Comparison of ENCODE assay signal across 8 cellular contexts in the genomic region with DNA sequence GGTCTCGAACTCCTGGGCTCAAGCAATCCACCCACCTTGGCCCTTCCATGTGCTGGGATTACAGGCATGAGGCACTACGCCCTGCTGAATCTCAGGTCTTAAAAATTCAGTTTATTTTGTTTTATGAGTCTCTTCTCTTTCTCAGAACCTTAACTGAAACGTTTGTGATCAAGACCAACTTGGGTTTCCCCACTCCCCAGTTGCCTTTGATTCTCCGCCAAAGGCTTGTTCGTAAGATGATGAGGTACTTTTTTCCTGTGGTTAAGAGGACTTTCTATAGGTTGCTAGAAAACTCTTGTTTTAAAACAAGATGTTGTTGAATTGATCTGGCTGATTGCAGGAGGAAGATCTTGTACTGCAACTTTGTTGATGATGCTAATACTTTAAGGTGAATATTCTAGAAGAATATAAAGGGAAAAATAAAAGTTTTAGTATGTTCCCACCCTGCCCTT. TPM values are rescaled to one million over a fixed set of nuclear protein-coding genes. Genes with fewer than 3 reads are reported as not detected.
DNase-seq lines count a peak whose midpoint lies in the region; ATAC-seq and TF ChIP-seq lines count a peak whose summit lies in the region.

No MANE protein-coding gene starts in this region.

- no peak overlapping the region for H3K9ac ChIP-seq in HUES48 (ENCODE audit: low read depth, low read length)

- no peak overlapping the region for H3K4me3 ChIP-seq in HUES48 (ENCODE audit: low read depth, low read length)
- no peak overlapping the region for H3K4me3 ChIP-seq in psoas muscle

- H3K27me3 Mint-ChIP-seq in activated T-cell treated with anti-CD3 and anti-CD28 coated beads, Interleukin-2, amount 50 U/mL, for 72 hours (ENCODE audit: low read depth): no peaks in the 10 kb centered on the region

- peak overlapping the region; percentile 69 to 91 for H3K4me3 Mint-ChIP-seq in activated T-cell treated with anti-CD3 and anti-CD28 coated beads, Interleukin-2, amount 50 U/mL, for 72 hours

- peak; percentile 84 for ATAC-seq in GM19372 (IDR thresholded peaks at IDR 0.05; ENCODE audit: low read depth, unreplicated experiment)
- ATAC-seq in activated T-cell treated with anti-CD3 and anti-CD28 coated beads, Interleukin-2, amount 50 U/mL, for 72 hours (replicated peaks in 1 of 2): peak; percentile 91 to 93
- no peak for ATAC-seq in psoas muscle
- no peak for ATAC-seq in HG03521 (IDR thresholded peaks at IDR 0.05; ENCODE audit: unreplicated experiment)

- no peaks in the 10 kb centered on the region for H3K27me3 ChIP-seq in HUES48 (ENCODE audit: control insufficient read depth, insufficient read depth, low read length)
- H3K27me3 ChIP-seq in psoas muscle (ENCODE audit: insufficient read depth in 3 of 3, low read length in 2 of 3): no peaks in the 10 kb centered on the region

- intact Hi-C loops in psoas muscle (cut with DNase I): no loop called here

- H3K4me1 ChIP-seq in HUES48 (ENCODE audit: control insufficient read depth, insufficient read depth, low read length) (peaks cover 31% of the 10 kb centered on the region), psoas muscle (peaks cover 48% of the 10 kb centered on the region)

- H3K36me3 ChIP-seq in HUES48 (ENCODE audit: control insufficient read depth, insufficient read depth, low read length) (peaks cover 4% of the 10 kb centered on the region; the same call in 1 of the 2 replicates), psoas muscle (ENCODE audit: insufficient read depth in 1 of 2, low read depth in 1 of 2) (no peaks in the 10 kb centered on the region)

- 61 to 64% (median 63%) methylated on average over 5 of the region's 5 CpGs for WGBS in psoas muscle, 3 donors

- H3K4me1 Mint-ChIP-seq in activated T-cell treated with anti-CD3 and anti-CD28 coated beads, Interleukin-2, amount 50 U/mL, for 72 hours (ENCODE audit: low read depth): peaks cover 86% of the 10 kb centered on the region

- H3K27ac ChIP-seq in HUES48 (ENCODE audit: low read depth, low read length): peak overlapping the region; percentile 36
- H3K27ac ChIP-seq in psoas muscle: peak overlapping the region; percentile 5

- no peak for TF ChIP-seq CTCF in psoas muscle (IDR thresholded peaks at IDR 0.05)

- H3K36me3 Mint-ChIP-seq in activated T-cell treated with anti-CD3 and anti-CD28 coated beads, Interleukin-2, amount 50 U/mL, for 72 hours (ENCODE audit: insufficient read depth in 2 of 2): peaks cover 18 to 40% of the 10 kb centered on the region in 2 donors

- peaks cover 3 to 13% of the 10 kb centered on the region in 2 donors for H3K9me3 Mint-ChIP-seq in activated T-cell treated with anti-CD3 and anti-CD28 coated beads, Interleukin-2, amount 50 U/mL, for 72 hours

- DNase-seq in activated T-cell treated with anti-CD3 and anti-CD28 coated beads, Interleukin-2, amount 50 U/mL, for 72 hours: peak; percentile 78 to 83
- DNase-seq in psoas muscle (no peak), HCEC 1CT (no peak), SHP77 treated with DMSO at 0.1 percent for 48 hours (lab: John Stamatoyannopoulos, UW) (no peak), HUDEP-2 (lab: John Stamatoyannopoulos, UW; ENCODE audit: unreplicated experiment in 76 of 76) (no peak)

- peak overlapping the region; percentile 99 for H3K27ac Mint-ChIP-seq in activated T-cell treated with anti-CD3 and anti-CD28 coated beads, Interleukin-2, amount 50 U/mL, for 72 hours

- H3K9me3 ChIP-seq in HUES48 (ENCODE audit: control insufficient read depth, insufficient read depth, low read length) (peaks cover 6% of the 10 kb centered on the region; the same call in 1 of the 2 replicates), psoas muscle (no peaks in the 10 kb centered on the region)

RNA-seq across cellular contexts. Expression of a gene that starts 11.7 kb away (rescaled TPM):
- 10 to 100 TPM; 82.3 to 90.4 TPM for total RNA-seq in activated T-cell treated with anti-CD3 and anti-CD28 coated beads, Interleukin-2, amount 50 U/mL, for 72 hours
- 10 to 100 TPM; 19.5 to 36.5 (median 30.3) TPM for total RNA-seq in psoas muscle
- polyA plus RNA-seq in psoas muscle: 10 to 100 TPM in 2 of 3 donors, 1 to 10 TPM in 1; 7.4 to 20.5 (median 15.1) TPM

Comparison
In these comparisons a context has a peak if more than half of its experiments do, and no peak if none do; other contexts are left out.
1. ATAC-seq: peak in GM19372 (single experiment) and activated T-cell treated with anti-CD3 and anti-CD28 coated beads, Interleukin-2, amount 50 U/mL, for 72 hours (2 of 2); none in psoas muscle (0 of 4) and HG03521 (single experiment).
2. DNase-seq: peak in activated T-cell treated with anti-CD3 and anti-CD28 coated beads, Interleukin-2, amount 50 U/mL, for 72 hours (2 of 2); none in psoas muscle (0 of 2), HCEC 1CT (single experiment), SHP77 treated with DMSO at 0.1 percent for 48 hours (single experiment) and HUDEP-2 (0 of 76).